ENCODE assay signal across 35 cellular contexts in genomic region chr22:42138972-42139371, GRCh38.
"Had no signal": no experiment of that assay in that cellular context is flagged by ENCODE, and none has a peak within 500 bp of the region (broad histone marks: within the 10 kb centered on the region; RNA-seq: fewer than 3 reads in every experiment).

No MANE protein-coding gene starts in this region.

- H3K27ac Mint-ChIP-seq: activated B cell treated with CpG ODN at 0.5 μM for 24 hours; activated CD4-positive, alpha-beta memory T cell treated with anti-CD3 and anti-CD28 coated beads for 36 hours; activated CD4-positive, alpha-beta T cell treated with anti-CD3 and anti-CD28 coated beads, Interleukin-2, amount 10 ng/mL, durations not matched to agents 24 days and 14 days; activated CD8-positive, alpha-beta T cell treated with anti-CD3 and anti-CD28 coated beads for 36 hours; activated naive CD4-positive, alpha-beta T cell treated with anti-CD3 and anti-CD28 coated beads for 36 hours; activated naive CD4-positive, alpha-beta T cell treated with anti-CD3 and anti-CD28 coated beads, Interleukin-2, amount 50 U/mL, for 72 hours; activated naive CD8-positive, alpha-beta T cell treated with anti-CD3 and anti-CD28 coated beads for 36 hours; activated T-cell treated with anti-CD3 and anti-CD28 coated beads, Interleukin-2, amount 50 U/mL, for 72 hours; activated T-helper 1 cell treated with anti-CD3 and anti-CD28 coated beads, Interleukin-12 subunit alpha, Interleukin-12 subunit beta, Interleukin-2, Interleukin-4 antibody, amounts not matched to agents 30 ng/mL and 10 ng/mL and 1 ng/mL, durations not matched to agents 14 hours and 24 hours and 36 hours; activated T-helper 17 cell treated with anti-CD3 and anti-CD28 coated beads, Interleukin-2, amount 50 U/mL, for 72 hours; T-helper 1 cell treated with Interleukin-12 subunit alpha and Interleukin-12 subunit beta and Interleukin-4 antibody, amounts not matched to agents 30 μg/mL and 1 μg/mL, for 36 hours; T-helper 2 cell treated with Interferon-gamma antibody and Interleukin-4, amounts not matched to agents 5 μg/mL and 100 μg/mL, for 36 hours had no signal

- ATAC-seq: activated CD8-positive, alpha-beta T cell treated with anti-CD3 and anti-CD28 coated beads for 36 hours; activated naive CD4-positive, alpha-beta T cell treated with anti-CD3 and anti-CD28 coated beads, Interleukin-2, amount 50 U/mL, for 72 hours; activated T-cell treated with anti-CD3 and anti-CD28 coated beads, Interleukin-2, amount 50 U/mL, for 4 hours; activated T-cell treated with anti-CD3 and anti-CD28 coated beads, Interleukin-2, amount 50 U/mL, for 72 hours; activated T-helper 17 cell treated with anti-CD3 and anti-CD28 coated beads, Interleukin-2, amount 50 U/mL, for 72 hours; body of pancreas had no signal

- H3K27me3 ChIP-seq: adrenal gland, body of pancreas, brain microvascular endothelial cell had no signal

- H3K4me3 ChIP-seq: adrenal gland, body of pancreas, breast epithelium had no signal

- H3K36me3 ChIP-seq: adrenal gland, brain microvascular endothelial cell, breast epithelium had no signal

- H3K9me3 Mint-ChIP-seq: activated B cell treated with CpG ODN at 0.5 μM for 24 hours; activated CD4-positive, alpha-beta memory T cell treated with anti-CD3 and anti-CD28 coated beads for 36 hours; activated CD4-positive, alpha-beta T cell treated with anti-CD3 and anti-CD28 coated beads, Interleukin-2, amount 10 ng/mL, durations not matched to agents 24 days and 14 days; activated CD8-positive, alpha-beta T cell treated with anti-CD3 and anti-CD28 coated beads for 36 hours; activated naive CD4-positive, alpha-beta T cell treated with anti-CD3 and anti-CD28 coated beads for 36 hours; activated naive CD4-positive, alpha-beta T cell treated with anti-CD3 and anti-CD28 coated beads, Interleukin-2, amount 50 U/mL, for 72 hours; activated naive CD8-positive, alpha-beta T cell treated with anti-CD3 and anti-CD28 coated beads for 36 hours; activated T-cell treated with anti-CD3 and anti-CD28 coated beads, Interleukin-2, amount 50 U/mL, for 4 hours; activated T-cell treated with anti-CD3 and anti-CD28 coated beads, Interleukin-2, amount 50 U/mL, for 72 hours; activated T-helper 1 cell treated with anti-CD3 and anti-CD28 coated beads, Interleukin-12 subunit alpha, Interleukin-12 subunit beta, Interleukin-2, Interleukin-4 antibody, amounts not matched to agents 30 ng/mL and 10 ng/mL and 1 ng/mL, durations not matched to agents 14 hours and 24 hours and 36 hours; activated T-helper 17 cell treated with anti-CD3 and anti-CD28 coated beads, Interleukin-2, amount 50 U/mL, for 72 hours; T-helper 1 cell treated with Interleukin-12 subunit alpha and Interleukin-12 subunit beta and Interleukin-4 antibody, amounts not matched to agents 30 μg/mL and 1 μg/mL, for 36 hours; T-helper 2 cell treated with Interferon-gamma antibody and Interleukin-4, amounts not matched to agents 5 μg/mL and 100 μg/mL, for 36 hours had no signal

- H3K4me1 Mint-ChIP-seq: activated B cell treated with CpG ODN at 0.5 μM for 24 hours; activated CD4-positive, alpha-beta T cell treated with anti-CD3 and anti-CD28 coated beads, Interleukin-2, amount 10 ng/mL, durations not matched to agents 24 days and 14 days; activated naive CD8-positive, alpha-beta T cell treated with anti-CD3 and anti-CD28 coated beads for 36 hours; activated T-helper 17 cell treated with anti-CD3 and anti-CD28 coated beads, Interleukin-2, amount 50 U/mL, for 72 hours had no signal

- DNase-seq: activated B cell treated with CpG ODN at 0.5 μM for 24 hours; activated CD4-positive, alpha-beta memory T cell treated with anti-CD3 and anti-CD28 coated beads for 36 hours; activated CD4-positive, alpha-beta T cell treated with anti-CD3 and anti-CD28 coated beads for 4 hours; activated CD4-positive, alpha-beta T cell treated with anti-CD3 and anti-CD28 coated beads, Interleukin-2, amount 10 ng/mL, durations not matched to agents 24 days and 14 days; activated CD4-positive, alpha-beta T cell treated with anti-CD3 and anti-CD28 coated beads, Interleukin-2, amount 50 U/mL, for 1 hour; activated CD4-positive, alpha-beta T cell treated with anti-CD3 and anti-CD28 coated beads, Interleukin-2, amount 50 U/mL, for 4 hours; activated CD4-positive, CD25-positive, alpha-beta regulatory T cell treated with anti-CD3 and anti-CD28 coated beads, Interleukin-2, amount 50 U/mL, for 72 hours; activated CD8-positive, alpha-beta memory T cell treated with anti-CD3 and anti-CD28 coated beads, Interleukin-2, amount 50 U/mL, for 4 hours; activated CD8-positive, alpha-beta T cell treated with anti-CD3 and anti-CD28 coated beads for 36 hours; activated gamma-delta T cell treated with Interleukin-2 at 50 U/mL for 16 hours; activated naive CD4-positive, alpha-beta T cell; activated naive CD4-positive, alpha-beta T cell treated with anti-CD3 and anti-CD28 coated beads for 36 hours; activated naive CD4-positive, alpha-beta T cell treated with anti-CD3 and anti-CD28 coated beads, Interleukin-2, amount 50 U/mL, for 16 hours; activated naive CD8-positive, alpha-beta T cell treated with anti-CD3 and anti-CD28 coated beads for 36 hours; activated T-cell treated with anti-CD3 and anti-CD28 coated beads for 4 hours; activated T-cell treated with anti-CD3 and anti-CD28 coated beads, Interleukin-2, amount 50 U/mL, for 1 hour; activated T-cell treated with anti-CD3 and anti-CD28 coated beads, Interleukin-2, amount 50 U/mL, for 4 hours; activated T-cell treated with anti-CD3 and anti-CD28 coated beads, Interleukin-2, amount 50 U/mL, for 72 hours; adrenal gland; amniotic stem cell; body of pancreas; brain microvascular endothelial cell; central memory CD4-positive, alpha-beta T cell; T-helper 1 cell; T-helper 2 cell; T-helper 9 cell had no signal

- H3K9me3 ChIP-seq: adrenal gland, body of pancreas, breast epithelium had no signal

- H3K27ac ChIP-seq: adrenal gland, body of pancreas, brain microvascular endothelial cell, breast epithelium, VCaP had no signal

- H3K4me3 Mint-ChIP-seq: activated B cell treated with CpG ODN at 0.5 μM for 24 hours; activated CD4-positive, alpha-beta memory T cell treated with anti-CD3 and anti-CD28 coated beads for 36 hours; activated CD4-positive, alpha-beta T cell treated with anti-CD3 and anti-CD28 coated beads, Interleukin-2, amount 10 ng/mL, durations not matched to agents 24 days and 14 days; activated CD8-positive, alpha-beta T cell treated with anti-CD3 and anti-CD28 coated beads for 36 hours; activated naive CD4-positive, alpha-beta T cell treated with anti-CD3 and anti-CD28 coated beads for 36 hours; activated naive CD8-positive, alpha-beta T cell treated with anti-CD3 and anti-CD28 coated beads for 36 hours; activated T-cell treated with anti-CD3 and anti-CD28 coated beads, Interleukin-2, amount 50 U/mL, for 4 hours; activated T-cell treated with anti-CD3 and anti-CD28 coated beads, Interleukin-2, amount 50 U/mL, for 72 hours; activated T-helper 1 cell treated with anti-CD3 and anti-CD28 coated beads, Interleukin-12 subunit alpha, Interleukin-12 subunit beta, Interleukin-2, Interleukin-4 antibody, amounts not matched to agents 30 ng/mL and 10 ng/mL and 1 ng/mL, durations not matched to agents 14 hours and 24 hours and 36 hours; activated T-helper 17 cell treated with anti-CD3 and anti-CD28 coated beads, Interleukin-2, amount 50 U/mL, for 72 hours; T-helper 1 cell treated with Interleukin-12 subunit alpha and Interleukin-12 subunit beta and Interleukin-4 antibody, amounts not matched to agents 30 μg/mL and 1 μg/mL, for 36 hours; T-helper 2 cell treated with Interferon-gamma antibody and Interleukin-4, amounts not matched to agents 5 μg/mL and 100 μg/mL, for 36 hours had no signal

- FAIRE-seq: astrocyte, TTC549 had no signal

- H3K27me3 Mint-ChIP-seq: activated B cell treated with CpG ODN at 0.5 μM for 24 hours; activated CD4-positive, alpha-beta memory T cell treated with anti-CD3 and anti-CD28 coated beads for 36 hours; activated CD4-positive, alpha-beta T cell treated with anti-CD3 and anti-CD28 coated beads, Interleukin-2, amount 10 ng/mL, durations not matched to agents 24 days and 14 days; activated CD8-positive, alpha-beta T cell treated with anti-CD3 and anti-CD28 coated beads for 36 hours; activated naive CD8-positive, alpha-beta T cell treated with anti-CD3 and anti-CD28 coated beads for 36 hours; activated T-helper 17 cell treated with anti-CD3 and anti-CD28 coated beads, Interleukin-2, amount 50 U/mL, for 72 hours had no signal

- H3K4me1 ChIP-seq: adrenal gland, body of pancreas, breast epithelium had no signal
